1 cellular context compared by ENCODE assay signal in genomic region chr11:207213-208176, GRCh38.
TF ChIP-seq lines count a peak whose summit lies in the region.

Gene BET1L, minus strand, starts transcription at chr11:207399. Its CDS starts 78 bp downstream, at chr11:207321.
Gene RIC8A, plus strand, starts transcription at chr11:207708. Its CDS starts 1,147 bp downstream, at chr11:208855.

TF ChIP-seq in HepG2, 621 proteins besides CTCF, POLR2A, EP300 and RAD21 (continued from another document and continues in another):
- TF ChIP-seq ZNF644 (CRISPR knock-in tag; IDR thresholded peaks at IDR 0.05; ENCODE audit: low read depth) (no peak), NCOA5 (CRISPR knock-in tag; IDR thresholded peaks at IDR 0.05) (no peak), ZNF83 (CRISPR knock-in tag; IDR thresholded peaks at IDR 0.05; ENCODE audit: borderline replicate concordance) (no peak), DMAP1 (CRISPR knock-in tag; IDR thresholded peaks at IDR 0.05) (peak; percentile 89), ZNF761 (CRISPR knock-in tag; conservative IDR thresholded peaks at IDR 0.05) (peak; percentile 83), ZNF512B (CRISPR knock-in tag; IDR thresholded peaks at IDR 0.05; ENCODE audit: borderline replicate concordance) (no peak), NR2F1 (CRISPR knock-in tag; IDR thresholded peaks at IDR 0.05) (no peak), ZSCAN30 (CRISPR knock-in tag; IDR thresholded peaks at IDR 0.05) (no peak), ATF6 (CRISPR knock-in tag; conservative IDR thresholded peaks at IDR 0.05) (no peak), EEA1 (CRISPR knock-in tag; IDR thresholded peaks at IDR 0.05; ENCODE audit: borderline replicate concordance) (peak; percentile 90; the same call in 1 of the 2 replicates), ZNF160 (CRISPR knock-in tag; IDR thresholded peaks at IDR 0.05) (peak; percentile 83), ZNF501 (CRISPR knock-in tag; IDR thresholded peaks at IDR 0.05) (peak; percentile 92), ZNF704 (CRISPR knock-in tag; IDR thresholded peaks at IDR 0.05; ENCODE audit: borderline replicate concordance) (peak; percentile 87; the same call in 1 of the 2 replicates), ZBTB46 (CRISPR knock-in tag; IDR thresholded peaks at IDR 0.05; ENCODE audit: borderline replicate concordance) (no peak), ZFP82 (CRISPR knock-in tag; IDR thresholded peaks at IDR 0.05; ENCODE audit: borderline replicate concordance) (peak; percentile 94), ZBTB34 (CRISPR knock-in tag; IDR thresholded peaks at IDR 0.05) (no peak), ZNF646 (CRISPR knock-in tag; IDR thresholded peaks at IDR 0.05) (no peak), GPBP1L1 (CRISPR knock-in tag; IDR thresholded peaks at IDR 0.05) (no peak), ATF4 (CRISPR knock-in tag; IDR thresholded peaks at IDR 0.05) (0 out of 4 replicates have a peak, but pooled peaks of 1 of the 2 experiments have one; percentile 46), CREM (IDR thresholded peaks at IDR 0.05) (peak; percentile 85), CREM (CRISPR knock-in tag; IDR thresholded peaks at IDR 0.05) (no peak), ZNF326 (CRISPR knock-in tag; IDR thresholded peaks at IDR 0.05; ENCODE audit: borderline replicate concordance) (no peak), ZBTB26 (CRISPR knock-in tag; IDR thresholded peaks at IDR 0.05; ENCODE audit: borderline replicate concordance) (0 out of 2 replicates have a peak, but pooled peaks have one; percentile 60), MLXIP (CRISPR knock-in tag; IDR thresholded peaks at IDR 0.05; ENCODE audit: borderline replicate concordance) (0 out of 2 replicates have a peak, but pooled peaks have one; percentile 54), ZFP36 (IDR thresholded peaks at IDR 0.05; ENCODE audit: borderline replicate concordance, low read depth, low read length, partially characterized antibody) (no peak), MYPOP (CRISPR knock-in tag; IDR thresholded peaks at IDR 0.05) (peak; percentile 67; the same call in 1 of the 2 replicates), ZSCAN22 (CRISPR knock-in tag; IDR thresholded peaks at IDR 0.05) (no peak), ZSCAN25 (CRISPR knock-in tag; IDR thresholded peaks at IDR 0.05) (peak; percentile 47; the same call in 1 of the 2 replicates), ZNF569 (CRISPR knock-in tag; IDR thresholded peaks at IDR 0.05; ENCODE audit: borderline replicate concordance) (no peak), FOSL1 (CRISPR knock-in tag; IDR thresholded peaks at IDR 0.05; ENCODE audit: borderline replicate concordance) (no peak)
